Comparison of ENCODE assay signal across 11 cellular contexts in the genomic region with DNA sequence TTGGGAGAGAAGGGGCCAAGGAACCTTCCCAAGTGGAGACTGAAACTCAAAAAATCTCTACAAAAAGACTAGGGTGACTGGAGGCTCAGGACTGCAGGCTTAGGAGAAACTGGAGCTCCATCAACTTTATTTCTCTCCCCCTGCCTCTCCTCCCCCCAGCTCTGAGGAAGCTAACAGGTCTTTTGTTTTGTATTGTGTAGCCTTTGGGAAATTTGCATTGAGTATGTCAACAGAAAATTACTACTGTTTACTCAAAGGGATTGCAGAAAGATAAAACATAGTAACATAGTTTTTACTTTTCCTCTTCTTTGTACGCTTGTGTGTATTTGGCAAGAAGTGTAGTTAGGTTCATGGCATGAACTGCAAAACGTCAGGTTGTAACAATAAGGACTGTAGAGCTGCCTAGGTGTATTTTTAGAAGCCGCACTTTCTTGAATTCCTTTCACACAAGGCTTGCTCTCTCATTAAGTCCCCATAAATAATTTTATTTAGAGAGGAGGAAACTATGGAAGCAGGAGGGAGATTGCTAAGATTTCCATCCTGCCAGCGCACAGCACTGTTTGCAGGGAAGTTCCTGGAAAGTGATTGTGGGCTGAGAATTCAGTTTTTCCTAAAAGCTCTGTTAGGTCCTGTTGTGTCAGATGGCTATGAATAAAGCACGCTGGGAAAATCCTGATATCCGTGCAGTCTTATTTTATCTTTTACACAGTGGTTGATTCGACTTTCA. TPM values are rescaled to one million over a fixed set of nuclear protein-coding genes. Genes with fewer than 3 reads are reported as not detected.
A peak's percentile ranks its signal among the peaks of the same experiment; 100 is the strongest.
DNase-seq lines count a peak whose midpoint lies in the region; ATAC-seq, FAIRE-seq and TF ChIP-seq lines count a peak whose summit lies in the region.
"Had no signal": no experiment of that assay in that cellular context is flagged by ENCODE, and none has a peak within 500 bp of the region (broad histone marks: within the 10 kb centered on the region; RNA-seq: fewer than 3 reads in every experiment).

No MANE protein-coding gene starts in this region.

- peaks cover 30% of the 10 kb centered on the region for H3K4me1 Mint-ChIP-seq in activated T-cell treated with anti-CD3 and anti-CD28 coated beads, Interleukin-2, amount 50 U/mL, for 4 hours (ENCODE audit: low read depth)
- H3K4me1 Mint-ChIP-seq in T-helper 2 cell treated with Interferon-gamma antibody and Interleukin-4, amounts not matched to agents 5 μg/mL and 100 μg/mL, for 36 hours (ENCODE audit: low read depth), result peaks cover 43% of the 10 kb centered on the region

- H3K27ac ChIP-seq in thoracic aorta, result no peak overlapping the region

- no peaks in the 10 kb centered on the region for H3K36me3 ChIP-seq in thoracic aorta
- H3K36me3 ChIP-seq: BE2C had no signal

- peaks cover 10% of the 10 kb centered on the region for H3K9me3 ChIP-seq in thoracic aorta
- H3K9me3 ChIP-seq: BE2C had no signal

- H3K27me3 ChIP-seq in thoracic aorta (replicated peaks; ENCODE audit: insufficient read depth), result no peaks in the 10 kb centered on the region

- ATAC-seq in activated T-cell treated with anti-CD3 and anti-CD28 coated beads, Interleukin-2, amount 50 U/mL, for 4 hours, result no peak
- no peak for ATAC-seq in thoracic aorta (ENCODE audit: insufficient number of reproducible peaks, low FRiP score, low read depth)

- FAIRE-seq in islet of Langerhans (lab: Jason Lieb, UNC), result peak; percentile 76
- FAIRE-seq: TTC549 had no signal

- H3K4me3 Mint-ChIP-seq in activated T-cell treated with anti-CD3 and anti-CD28 coated beads, Interleukin-2, amount 50 U/mL, for 4 hours, result peak overlapping the region; percentile 97
- peak overlapping the region; percentile 97 for H3K4me3 Mint-ChIP-seq in T-helper 2 cell treated with Interferon-gamma antibody and Interleukin-4, amounts not matched to agents 5 μg/mL and 100 μg/mL, for 36 hours

- peak overlapping the region; percentile 97 for H3K27ac Mint-ChIP-seq in T-helper 2 cell treated with Interferon-gamma antibody and Interleukin-4, amounts not matched to agents 5 μg/mL and 100 μg/mL, for 36 hours

- peak overlapping the region; percentile 91 for H3K4me3 ChIP-seq in thoracic aorta

- no peak for TF ChIP-seq CTCF in thoracic aorta (IDR thresholded peaks at IDR 0.05)

- peaks cover 6% of the 10 kb centered on the region for H3K9me3 Mint-ChIP-seq in activated T-cell treated with anti-CD3 and anti-CD28 coated beads, Interleukin-2, amount 50 U/mL, for 4 hours
- H3K9me3 Mint-ChIP-seq in T-helper 2 cell treated with Interferon-gamma antibody and Interleukin-4, amounts not matched to agents 5 μg/mL and 100 μg/mL, for 36 hours, result peaks cover 13% of the 10 kb centered on the region

- H3K36me3 Mint-ChIP-seq in activated T-cell treated with anti-CD3 and anti-CD28 coated beads, Interleukin-2, amount 50 U/mL, for 4 hours (ENCODE audit: insufficient read depth), result peaks cover 30% of the 10 kb centered on the region
- peaks cover 65% of the 10 kb centered on the region for H3K36me3 Mint-ChIP-seq in T-helper 2 cell treated with Interferon-gamma antibody and Interleukin-4, amounts not matched to agents 5 μg/mL and 100 μg/mL, for 36 hours (ENCODE audit: low read depth)

- peaks cover 11 to 17% of the 10 kb centered on the region in 2 donors for H3K4me1 ChIP-seq in thoracic aorta (ENCODE audit: control insufficient read depth in 1 of 2, low read depth in 2 of 2)
- H3K4me1 ChIP-seq: BE2C had no signal

- no peaks in the 10 kb centered on the region for H3K27me3 Mint-ChIP-seq in activated T-cell treated with anti-CD3 and anti-CD28 coated beads, Interleukin-2, amount 50 U/mL, for 4 hours (ENCODE audit: low read depth)
- no peaks in the 10 kb centered on the region for H3K27me3 Mint-ChIP-seq in T-helper 2 cell treated with Interferon-gamma antibody and Interleukin-4, amounts not matched to agents 5 μg/mL and 100 μg/mL, for 36 hours (ENCODE audit: low read depth)

- DNase-seq in activated T-cell treated with anti-CD3 and anti-CD28 coated beads, Interleukin-2, amount 50 U/mL, for 4 hours, result no peak
- no peak for DNase-seq in activated T-cell treated with anti-CD3 and anti-CD28 coated beads for 4 hours
- peak; percentile 21 for DNase-seq in T-helper 2 cell treated with Interferon-gamma antibody and Interleukin-4, amounts not matched to agents 5 μg/mL and 100 μg/mL, for 36 hours (ENCODE audit: low spot score)
- no peak for DNase-seq in thoracic aorta (ENCODE audit: low spot score)
- DNase-seq in NCI-H187 treated with DMSO at 0.1 percent for 48 hours (lab: John Stamatoyannopoulos, UW), result no peak
- DNase-seq in anterior cingulate cortex (lab: John Stamatoyannopoulos, UW), result no peak
- DNase-seq in ecto neural progenitor cell (ENCODE audit: low spot score), result no peak
- DNase-seq: BE2C, NCI-H1930 had no signal

RNA-seq across cellular contexts. Expression of a gene that starts 21.1 kb away (rescaled TPM):
- 100 to 1,000 TPM; 209 to 239 (median 228) TPM for total RNA-seq in activated T-cell treated with anti-CD3 and anti-CD28 coated beads, Interleukin-2, amount 50 U/mL, for 4 hours
- total RNA-seq in thoracic aorta, result 10 to 100 TPM; 33.0 to 48.7 TPM

Comparison
In these comparisons a context has a peak if more than half of its experiments do, and no peak if none do; other contexts are left out.
1. RNA of a gene that starts 21.1 kb away (total RNA-seq): 209 to 239 TPM in activated T-cell treated with anti-CD3 and anti-CD28 coated beads, Interleukin-2, amount 50 U/mL, for 4 hours; 33.0 to 48.7 TPM in thoracic aorta; every median in the first group is over 4 times any median in the second.